In genomic region chr7:136956232-136956631, GRCh38 we compare ENCODE assay signal across 16 cellular contexts.
DNase-seq lines count a peak whose midpoint lies in the region; TF ChIP-seq lines count a peak whose summit lies in the region.
"Had no signal": no experiment of that assay in that cellular context is flagged by ENCODE, and none has a peak within 500 bp of the region (broad histone marks: within the 10 kb centered on the region; RNA-seq: fewer than 3 reads in every experiment).

No MANE protein-coding gene starts in this region.

- H3K4me3 ChIP-seq in choroid plexus epithelial cell (ENCODE audit: low read depth, low read length) (no peak overlapping the region), osteoblast (ENCODE audit: insufficient read depth, low read length) (no peak overlapping the region)
- H3K4me3 ChIP-seq: heart left ventricle, skin epidermis had no signal

- peak overlapping the region; percentile 21 for H3K4me2 ChIP-seq in osteoblast (ENCODE audit: insufficient read depth, low read length)

- H4K20me1 ChIP-seq in osteoblast (ENCODE audit: insufficient read depth, low read length): no peaks in the 10 kb centered on the region

- no peaks in the 10 kb centered on the region for H3K27me3 ChIP-seq in osteoblast (ENCODE audit: insufficient read depth, low read length)
- H3K27me3 ChIP-seq: heart left ventricle had no signal

- no peak for TF ChIP-seq CTCF in choroid plexus epithelial cell (conservative IDR thresholded peaks at IDR 0.05; ENCODE audit: low read depth, low read length)
- no peak for TF ChIP-seq CTCF in osteoblast (IDR thresholded peaks at IDR 0.05; ENCODE audit: extremely low read depth, low read depth, low read length)

- H2AFZ ChIP-seq in osteoblast (ENCODE audit: low read length): no peak overlapping the region

- DNase-seq in DMS53 treated with DMSO at 0.1 percent for 48 hours (lab: John Stamatoyannopoulos, UW; ENCODE audit: unreplicated experiment) (peak; percentile 13), NCI-H526 (lab: John Stamatoyannopoulos, UW) (peak; percentile 19 to 48), choroid plexus epithelial cell (ENCODE audit: low read depth) (peak; percentile 72), osteoblast (ENCODE audit: insufficient read length, low spot score, missing footprints) (no peak), SIG-M5 treated with dmso at 0.1 percent for 504 hours (lab: John Stamatoyannopoulos, UW; ENCODE audit: unreplicated experiment) (no peak), GM19240 (ENCODE audit: insufficient read length, low spot score) (no peak), NCI-H1417 treated with DMSO at 0.1 percent for 48 hours (lab: John Stamatoyannopoulos, UW) (no peak), OCI-M1 (lab: John Stamatoyannopoulos, UW) (no peak)
- DNase-seq: activated T-cell treated with anti-CD3 and anti-CD28 coated beads, Interleukin-2, amount 50 U/mL, for 24 hours; anterior cingulate cortex; CD4-positive, CD25-positive, alpha-beta regulatory T cell; effector CD8-positive, alpha-beta T cell; heart left ventricle; NCI-H2081; T-cell had no signal

- peak overlapping the region; percentile 65 for H3K27ac ChIP-seq in osteoblast (ENCODE audit: low read depth, low read length)
- H3K27ac ChIP-seq: skin epidermis had no signal

- no peaks in the 10 kb centered on the region for H3K36me3 ChIP-seq in osteoblast (ENCODE audit: insufficient read depth, low read length)

- H3K4me1 ChIP-seq in osteoblast (ENCODE audit: insufficient read depth, low read length): peaks cover 32% of the 10 kb centered on the region

- no peaks in the 10 kb centered on the region for H3K9me3 ChIP-seq in osteoblast (ENCODE audit: low read depth, low read length)

- H3K79me2 ChIP-seq in osteoblast (ENCODE audit: insufficient read depth, low read length): no peaks in the 10 kb centered on the region

Comparison
In these comparisons a context has a peak if more than half of its experiments do, and no peak if none do; other contexts are left out.
1. DNase-seq: peak in DMS53 treated with DMSO at 0.1 percent for 48 hours (single experiment), NCI-H526 (2 of 2) and choroid plexus epithelial cell (single experiment); none in osteoblast (single experiment), SIG-M5 treated with dmso at 0.1 percent for 504 hours (single experiment), GM19240 (single experiment), NCI-H1417 treated with DMSO at 0.1 percent for 48 hours (single experiment) and OCI-M1 (single experiment).